17 cellular contexts compared by ENCODE assay signal in the genomic region with DNA sequence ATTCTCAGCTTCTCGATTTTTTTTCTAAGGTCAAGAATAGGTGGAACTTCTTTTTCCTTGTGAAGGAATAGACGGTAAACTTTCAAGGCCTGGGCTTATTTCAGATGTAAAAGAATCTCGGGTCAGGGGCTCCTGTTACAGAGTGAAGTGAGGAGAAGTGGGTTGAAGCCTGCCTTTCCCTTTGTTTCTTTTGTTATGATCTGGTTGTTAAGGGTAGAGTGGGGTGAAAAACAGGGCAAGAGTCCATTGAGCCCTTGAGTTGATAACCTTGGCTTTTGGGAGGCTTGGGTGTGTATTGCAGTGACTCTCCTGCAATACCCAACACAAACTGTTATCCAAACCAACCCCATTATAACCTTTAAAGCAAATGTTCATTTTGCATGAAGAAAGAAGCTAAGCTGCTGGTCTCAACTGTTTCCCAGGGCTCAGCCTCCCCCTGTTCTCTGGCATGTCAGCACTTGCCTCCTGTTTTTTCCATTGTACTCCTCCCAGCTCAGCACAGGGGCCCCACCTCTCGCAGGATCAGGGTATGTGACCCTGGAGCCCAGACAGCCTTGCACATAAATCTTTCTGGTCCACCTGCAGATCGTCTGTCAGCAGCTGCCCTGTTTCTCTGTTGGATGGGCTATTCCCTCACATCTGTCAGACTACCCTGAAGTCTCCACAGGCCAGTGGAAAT.
DNase-seq lines count a peak whose midpoint lies in the region; ATAC-seq and TF ChIP-seq lines count a peak whose summit lies in the region.
"Had no signal": no experiment of that assay in that cellular context is flagged by ENCODE, and none has a peak within 500 bp of the region (broad histone marks: within the 10 kb centered on the region; RNA-seq: fewer than 3 reads in every experiment).

No MANE protein-coding gene starts in this region.

- H3K79me2 ChIP-seq in GM23338 (replicated peaks; ENCODE audit: insufficient read depth), result peaks cover 85% of the 10 kb centered on the region

- CTCF ChIA-PET in T-cell (lab: Charles Lee), result no interaction called here

- H3K27ac ChIP-seq in GM23338 (ENCODE audit: low read depth), result peak overlapping the region; percentile 73
- H3K27ac ChIP-seq: BLaER1, thoracic aorta had no signal

- peak; percentile 73 for DNase-seq in GM23338 (ENCODE audit: low spot score)
- peak; percentile 87 for DNase-seq in NCI-H146 (lab: John Stamatoyannopoulos, UW)
- DNase-seq in SHP77 treated with DMSO at 0.1 percent for 48 hours (lab: John Stamatoyannopoulos, UW), result peak; percentile 74
- peak; percentile 39 for DNase-seq in iPS-NIHi7 (ENCODE audit: extremely low spot score)
- no peak for DNase-seq in T-cell
- DNase-seq in osteocyte (ENCODE audit: extremely low spot score, unreplicated experiment), result no peak
- DNase-seq: activated effector memory CD4-positive, alpha-beta T cell treated with anti-CD3 and anti-CD28 coated beads, Interleukin-2, amount 50 U/mL, for 16 hours; aorta; NCI-H1694; OCI-M1; right cardiac atrium; stimulated activated CD4-positive, alpha-beta T cell treated with anti-CD3 and anti-CD28 coated beads, Interleukin-2, amount 100 ng/mL, for 24 hours; stimulated activated CD8-positive, alpha-beta memory T cell treated with anti-CD3 and anti-CD28 coated beads, Interleukin-4, amount 100 ng/mL, for 48 hours had no signal

- peak overlapping the region; percentile 60 for H3K4me2 ChIP-seq in GM23338
- H3K4me2 ChIP-seq: BLaER1 had no signal

- ATAC-seq in GM23338 (peak; percentile 78), HG02678 (IDR thresholded peaks at IDR 0.05; ENCODE audit: unreplicated experiment) (no peak), T-cell (replicated peaks in 1 of 4) (no peak), GM18861 (IDR thresholded peaks at IDR 0.05; ENCODE audit: unreplicated experiment) (no peak)
- ATAC-seq: right cardiac atrium had no signal

- H3K4me3 Mint-ChIP-seq in GM23338 (peak overlapping the region; percentile 48), T-cell (no peak overlapping the region), osteocyte (ENCODE audit: unreplicated experiment) (no peak overlapping the region)

- H3K36me3 ChIP-seq in GM23338 (ENCODE audit: insufficient read depth), result no peaks in the 10 kb centered on the region
- H3K36me3 ChIP-seq: thoracic aorta had no signal

- H3K27me3 Mint-ChIP-seq in GM23338 (ENCODE audit: insufficient read depth, low read depth, poor library complexity), result no peaks in the 10 kb centered on the region
- peaks cover 0 to 6% of the 10 kb centered on the region in 2 donors for H3K27me3 Mint-ChIP-seq in T-cell
- H3K27me3 Mint-ChIP-seq in osteocyte (ENCODE audit: unreplicated experiment), result no peaks in the 10 kb centered on the region

- H2AFZ ChIP-seq in GM23338, result no peak overlapping the region

- peaks cover 77% of the 10 kb centered on the region for H3K4me1 ChIP-seq in GM23338 (ENCODE audit: insufficient read depth)
- H3K4me1 ChIP-seq: BLaER1 had no signal

- H3F3A ChIP-seq in GM23338 (replicated peaks; ENCODE audit: low read depth), result no peaks in the 10 kb centered on the region

- POLR2A ChIA-PET in T-cell (lab: Charles Lee), result no interaction called here

- peak overlapping the region; percentile 17; the same call in 1 of the 2 replicates for H3K4me3 ChIP-seq in GM23338
- H3K4me3 ChIP-seq: BLaER1, thoracic aorta had no signal

- peaks cover 19% of the 10 kb centered on the region for H4K20me1 ChIP-seq in GM23338 (replicated peaks; ENCODE audit: insufficient read depth)
- H4K20me1 ChIP-seq: BLaER1 had no signal

- H3K36me3 Mint-ChIP-seq in GM23338 (ENCODE audit: low read depth) (peaks cover 3% of the 10 kb centered on the region; the same call in 2 of the 3 replicates), T-cell (no peaks in the 10 kb centered on the region), osteocyte (ENCODE audit: unreplicated experiment) (peaks cover 2% of the 10 kb centered on the region)

- H3K9me2 ChIP-seq in GM23338 (ENCODE audit: insufficient read depth), result no peaks in the 10 kb centered on the region

- H3K9me3 Mint-ChIP-seq in GM23338, result no peaks in the 10 kb centered on the region
- H3K9me3 Mint-ChIP-seq in T-cell, result no peaks in the 10 kb centered on the region
- no peaks in the 10 kb centered on the region for H3K9me3 Mint-ChIP-seq in osteocyte (ENCODE audit: unreplicated experiment)

- H3K27ac Mint-ChIP-seq in GM23338, result peak overlapping the region; percentile 50
- H3K27ac Mint-ChIP-seq in T-cell, result no peak overlapping the region
- no peak overlapping the region for H3K27ac Mint-ChIP-seq in osteocyte (ENCODE audit: unreplicated experiment)

- no peaks in the 10 kb centered on the region for H3K27me3 ChIP-seq in GM23338 (ENCODE audit: insufficient read depth)
- H3K27me3 ChIP-seq: BLaER1 had no signal

- peaks cover 80% of the 10 kb centered on the region for H3K4me1 Mint-ChIP-seq in GM23338
- no peaks in the 10 kb centered on the region for H3K4me1 Mint-ChIP-seq in T-cell
- H3K4me1 Mint-ChIP-seq in osteocyte (ENCODE audit: unreplicated experiment), result peaks cover 3% of the 10 kb centered on the region

- no peak for TF ChIP-seq CTCF in GM23338 (conservative IDR thresholded peaks at IDR 0.05; ENCODE audit: low read depth in 2 of 2)
- no peak for TF ChIP-seq CTCF in osteocyte (IDR thresholded peaks at IDR 0.05)

TF ChIP-seq in GM23338, 12 proteins besides CTCF, POLR2A, EP300 and RAD21:
- TF ChIP-seq POLR2AphosphoS5 (IDR thresholded peaks at IDR 0.05; ENCODE audit: low read depth) (no peak), CREB1 (CRISPR knock-in tag; IDR thresholded peaks at IDR 0.05; ENCODE audit: low read depth) (no peak), STAT1 (IDR thresholded peaks at IDR 0.05; ENCODE audit: unreplicated experiment) (no peak), ZNF331 (CRISPR knock-in tag; IDR thresholded peaks at IDR 0.05; ENCODE audit: low read depth) (no peak)
- TF ChIP-seq, protein P1, sequence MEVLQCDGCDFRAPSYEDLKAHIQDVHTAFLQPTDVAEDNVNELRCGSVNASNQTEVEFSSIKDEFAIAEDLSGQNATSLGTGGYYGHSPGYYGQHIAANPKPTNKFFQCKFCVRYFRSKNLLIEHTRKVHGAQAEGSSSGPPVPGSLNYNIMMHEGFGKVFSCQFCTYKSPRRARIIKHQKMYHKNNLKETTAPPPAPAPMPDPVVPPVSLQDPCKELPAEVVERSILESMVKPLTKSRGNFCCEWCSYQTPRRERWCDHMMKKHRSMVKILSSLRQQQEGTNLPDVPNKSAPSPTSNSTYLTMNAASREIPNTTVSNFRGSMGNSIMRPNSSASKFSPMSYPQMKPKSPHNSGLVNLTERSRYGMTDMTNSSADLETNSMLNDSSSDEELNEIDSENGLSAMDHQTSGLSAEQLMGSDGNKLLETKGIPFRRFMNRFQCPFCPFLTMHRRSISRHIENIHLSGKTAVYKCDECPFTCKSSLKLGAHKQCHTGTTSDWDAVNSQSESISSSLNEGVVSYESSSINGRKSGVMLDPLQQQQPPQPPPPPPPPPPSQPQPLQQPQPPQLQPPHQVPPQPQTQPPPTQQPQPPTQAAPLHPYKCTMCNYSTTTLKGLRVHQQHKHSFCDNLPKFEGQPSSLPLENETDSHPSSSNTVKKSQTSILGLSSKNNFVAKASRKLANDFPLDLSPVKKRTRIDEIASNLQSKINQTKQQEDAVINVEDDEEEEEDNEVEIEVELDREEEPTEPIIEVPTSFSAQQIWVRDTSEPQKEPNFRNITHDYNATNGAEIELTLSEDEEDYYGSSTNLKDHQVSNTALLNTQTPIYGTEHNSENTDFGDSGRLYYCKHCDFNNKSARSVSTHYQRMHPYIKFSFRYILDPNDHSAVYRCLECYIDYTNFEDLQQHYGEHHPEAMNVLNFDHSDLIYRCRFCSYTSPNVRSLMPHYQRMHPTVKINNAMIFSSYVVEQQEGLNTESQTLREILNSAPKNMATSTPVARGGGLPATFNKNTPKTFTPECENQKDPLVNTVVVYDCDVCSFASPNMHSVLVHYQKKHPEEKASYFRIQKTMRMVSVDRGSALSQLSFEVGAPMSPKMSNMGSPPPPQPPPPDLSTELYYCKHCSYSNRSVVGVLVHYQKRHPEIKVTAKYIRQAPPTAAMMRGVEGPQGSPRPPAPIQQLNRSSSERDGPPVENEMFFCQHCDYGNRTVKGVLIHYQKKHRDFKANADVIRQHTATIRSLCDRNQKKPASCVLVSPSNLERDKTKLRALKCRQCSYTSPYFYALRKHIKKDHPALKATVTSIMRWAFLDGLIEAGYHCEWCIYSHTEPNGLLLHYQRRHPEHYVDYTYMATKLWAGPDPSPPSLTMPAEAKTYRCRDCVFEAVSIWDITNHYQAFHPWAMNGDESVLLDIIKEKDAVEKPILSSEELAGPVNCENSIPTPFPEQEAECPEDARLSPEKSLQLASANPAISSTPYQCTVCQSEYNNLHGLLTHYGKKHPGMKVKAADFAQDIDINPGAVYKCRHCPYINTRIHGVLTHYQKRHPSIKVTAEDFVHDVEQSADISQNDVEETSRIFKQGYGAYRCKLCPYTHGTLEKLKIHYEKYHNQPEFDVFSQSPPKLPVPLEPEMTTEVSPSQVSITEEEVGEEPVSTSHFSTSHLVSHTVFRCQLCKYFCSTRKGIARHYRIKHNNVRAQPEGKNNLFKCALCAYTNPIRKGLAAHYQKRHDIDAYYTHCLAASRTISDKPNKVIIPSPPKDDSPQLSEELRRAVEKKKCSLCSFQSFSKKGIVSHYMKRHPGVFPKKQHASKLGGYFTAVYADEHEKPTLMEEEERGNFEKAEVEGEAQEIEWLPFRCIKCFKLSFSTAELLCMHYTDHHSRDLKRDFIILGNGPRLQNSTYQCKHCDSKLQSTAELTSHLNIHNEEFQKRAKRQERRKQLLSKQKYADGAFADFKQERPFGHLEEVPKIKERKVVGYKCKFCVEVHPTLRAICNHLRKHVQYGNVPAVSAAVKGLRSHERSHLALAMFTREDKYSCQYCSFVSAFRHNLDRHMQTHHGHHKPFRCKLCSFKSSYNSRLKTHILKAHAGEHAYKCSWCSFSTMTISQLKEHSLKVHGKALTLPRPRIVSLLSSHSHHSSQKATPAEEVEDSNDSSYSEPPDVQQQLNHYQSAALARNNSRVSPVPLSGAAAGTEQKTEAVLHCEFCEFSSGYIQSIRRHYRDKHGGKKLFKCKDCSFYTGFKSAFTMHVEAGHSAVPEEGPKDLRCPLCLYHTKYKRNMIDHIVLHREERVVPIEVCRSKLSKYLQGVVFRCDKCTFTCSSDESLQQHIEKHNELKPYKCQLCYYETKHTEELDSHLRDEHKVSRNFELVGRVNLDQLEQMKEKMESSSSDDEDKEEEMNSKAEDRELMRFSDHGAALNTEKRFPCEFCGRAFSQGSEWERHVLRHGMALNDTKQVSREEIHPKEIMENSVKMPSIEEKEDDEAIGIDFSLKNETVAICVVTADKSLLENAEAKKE (CRISPR knock-in tag; IDR thresholded peaks at IDR 0.05), result peak; percentile 59; the same call in 1 of the 2 replicates
TF ChIP-seq in GM23338: peak in this region for 1.

Comparison
In these comparisons a context has a peak if more than half of its experiments do, and no peak if none do; other contexts are left out.
1. DNase-seq: peak in GM23338 (single experiment), NCI-H146 (single experiment), SHP77 treated with DMSO at 0.1 percent for 48 hours (single experiment) and iPS-NIHi7 (single experiment); none in T-cell (0 of 34) and osteocyte (single experiment).